In genomic region chr2:29040552-29040951, GRCh38 we compare ENCODE assay signal across 18 cellular contexts. TPM values are rescaled to one million over a fixed set of nuclear protein-coding genes. Genes with fewer than 3 reads are reported as not detected.
DNase-seq lines count a peak whose midpoint lies in the region; ATAC-seq, FAIRE-seq and TF ChIP-seq lines count a peak whose summit lies in the region.
"Had no signal": no experiment of that assay in that cellular context is flagged by ENCODE, and none has a peak within 500 bp of the region (broad histone marks: within the 10 kb centered on the region; RNA-seq: fewer than 3 reads in every experiment).

No MANE protein-coding gene starts in this region.

- H3K27me3 ChIP-seq in IMR-90 (ENCODE audit: control insufficient read depth, insufficient read depth, low read length) = no peaks in the 10 kb centered on the region; the same call in 1 of the 2 replicates
- H3K27me3 ChIP-seq: Peyer's patch had no signal

- H2AK5ac ChIP-seq in IMR-90 (ENCODE audit: low read depth, low read length) = no peak overlapping the region

- peaks cover 5% of the 10 kb centered on the region; the same call in 1 of the 2 replicates for H3K9me1 ChIP-seq in IMR-90 (ENCODE audit: insufficient read depth, low read length)

- H3K36me3 Mint-ChIP-seq in effector memory CD8-positive, alpha-beta T cell (ENCODE audit: insufficient read depth) = peaks cover 16% of the 10 kb centered on the region

- POLR2A ChIA-PET in IMR-90 (lab: Charles Lee; ENCODE audit: unreplicated experiment) = no interaction called here

- no peaks in the 10 kb centered on the region for H3K9me3 ChIP-seq in IMR-90 (ENCODE audit: control insufficient read depth, insufficient read depth, low read length)
- H3K9me3 ChIP-seq: Peyer's patch had no signal

- no peak overlapping the region for H2AFZ ChIP-seq in IMR-90 (replicated peaks; ENCODE audit: low read length, poor library complexity)

- ATAC-seq in GM18867 (IDR thresholded peaks at IDR 0.05; ENCODE audit: unreplicated experiment) (peak; percentile 35), GM19397 (IDR thresholded peaks at IDR 0.05; ENCODE audit: unreplicated experiment) (peak; percentile 8), IMR-90 (ENCODE audit: low read depth) (no peak)
- no peak for ATAC-seq in effector memory CD8-positive, alpha-beta T cell (replicated peaks)
- ATAC-seq: T-helper 17 cell had no signal

- H3K23ac ChIP-seq in IMR-90 (ENCODE audit: low read depth, low read length) = no peak overlapping the region

- no peak overlapping the region for H2BK5ac ChIP-seq in IMR-90 (ENCODE audit: low read depth, low read length, poor library complexity, severe bottlenecking)

- H2AK9ac ChIP-seq in IMR-90 (replicated peaks; ENCODE audit: low read depth, low read length, poor library complexity) = no peak overlapping the region

- H3K4me1 Mint-ChIP-seq in effector memory CD8-positive, alpha-beta T cell (ENCODE audit: low read depth in 2 of 2) = peaks cover 6 to 15% of the 10 kb centered on the region in 2 donors

- H4K91ac ChIP-seq in IMR-90 (ENCODE audit: insufficient read depth, low read depth, low read length) = no peak overlapping the region

- no peak overlapping the region for H2BK120ac ChIP-seq in IMR-90 (ENCODE audit: low read depth, low read length)

- TF ChIP-seq CTCF in IMR-90 (conservative IDR thresholded peaks at IDR 0.05; ENCODE audit: low read depth, low read length) = no peak

- no peaks in the 10 kb centered on the region for H3K36me3 ChIP-seq in IMR-90 (ENCODE audit: control insufficient read depth, insufficient read depth, low read length)
- H3K36me3 ChIP-seq: Peyer's patch had no signal

- no peak for FAIRE-seq in frontal cortex (lab: Jason Lieb, UNC)
- FAIRE-seq: H54 had no signal

- H4K5ac ChIP-seq in IMR-90 (ENCODE audit: low read depth, low read length) = no peak overlapping the region

- H3K4ac ChIP-seq in IMR-90 (ENCODE audit: low read depth, low read length) = no peak overlapping the region

- H3K14ac ChIP-seq in IMR-90 (replicated peaks; ENCODE audit: low read depth, low read length) = no peak overlapping the region

- no peak overlapping the region for H2BK20ac ChIP-seq in IMR-90 (ENCODE audit: low read depth, low read length)

- TF ChIP-seq RAD21 in IMR-90 (IDR thresholded peaks at IDR 0.05; ENCODE audit: low read length) = no peak

- no peak overlapping the region for H3K18ac ChIP-seq in IMR-90 (ENCODE audit: low read depth, low read length)

- no peaks in the 10 kb centered on the region for H3K9me3 Mint-ChIP-seq in effector memory CD8-positive, alpha-beta T cell
- H3K9me3 Mint-ChIP-seq: CD8-positive, alpha-beta memory T cell had no signal

- H3K4me3 Mint-ChIP-seq in effector memory CD8-positive, alpha-beta T cell = no peak overlapping the region
- H3K4me3 Mint-ChIP-seq: CD8-positive, alpha-beta memory T cell; T-helper 17 cell had no signal

- no peak overlapping the region for H3K4me3 ChIP-seq in IMR-90 (ENCODE audit: insufficient read depth, low read depth, low read length)
- H3K4me3 ChIP-seq: Peyer's patch had no signal

- H2BK15ac ChIP-seq in IMR-90 (ENCODE audit: low read depth, low read length) = no peak overlapping the region

- H3K56ac ChIP-seq in IMR-90 (ENCODE audit: extremely low read depth, insufficient read depth, low read length) = no peak overlapping the region

- BruUV-seq in IMR-90 (replicated peaks; lab: Mats Ljungman, UMichigan) = no TSS peak

- no peak overlapping the region for H3K9ac ChIP-seq in IMR-90 (ENCODE audit: low read depth, low read length)

- H3K4me2 ChIP-seq in IMR-90 (ENCODE audit: low read depth, low read length) = no peak overlapping the region

- no peaks in the 10 kb centered on the region for H3K27me3 Mint-ChIP-seq in effector memory CD8-positive, alpha-beta T cell
- H3K27me3 Mint-ChIP-seq: CD8-positive, alpha-beta memory T cell; T-helper 17 cell had no signal

- no peak overlapping the region for H4K8ac ChIP-seq in IMR-90 (ENCODE audit: low read depth in 2 of 2, low read length in 2 of 2)

- dilution Hi-C loops in IMR-90 (cut with HindIII; ENCODE audit: low sequenced_read_pairs, unreplicated experiment) = no loop called here

- intact Hi-C loops in IMR-90 (cut with micrococcal nuclease) = no loop called here

- TF ChIP-seq POLR2A in IMR-90 (IDR thresholded peaks at IDR 0.05; ENCODE audit: low read depth, low read length) = no peak

- no CpG with 5 or more reads among the region's 6 CpGs for WGBS in IMR-90 (ENCODE audit: extremely low coverage in 2 of 2, insufficient read length in 1 of 2), 2 experiments

- CTCF ChIA-PET in IMR-90 (lab: Yijun Ruan, JAX) = no interaction called here

- H3K27ac ChIP-seq in IMR-90 (ENCODE audit: insufficient read depth, low read length) = no peak overlapping the region
- H3K27ac ChIP-seq: Peyer's patch had no signal

- peaks cover 3% of the 10 kb centered on the region for H3K4me1 ChIP-seq in IMR-90 (ENCODE audit: control insufficient read depth, insufficient read depth, low read length)
- H3K4me1 ChIP-seq: Peyer's patch had no signal

- H3K79me1 ChIP-seq in IMR-90 (ENCODE audit: low read depth in 1 of 2, low read length in 2 of 2) = no peaks in the 10 kb centered on the region

- peak; percentile 10 for DNase-seq in IMR-90
- DNase-seq in effector memory CD8-positive, alpha-beta T cell = no peak
- DNase-seq in activated CD8-positive, alpha-beta memory T cell treated with anti-CD3 and anti-CD28 coated beads, Interleukin-2, amount 50 U/mL, for 48 hours = no peak
- DNase-seq in glomerular visceral epithelial cell (ENCODE audit: extremely low spot score) = no peak
- DNase-seq in frontal cortex (ENCODE audit: low spot score in 2 of 2) = no peak
- DNase-seq: ACHN; C1 segment of cervical spinal cord; CD8-positive, alpha-beta memory T cell; DMS79; NCI-H1105; NCI-H2081; NCI-H510A; Peyer's patch; T-helper 17 cell had no signal

- H4K20me1 ChIP-seq in IMR-90 (ENCODE audit: insufficient read depth, low read length) = no peaks in the 10 kb centered on the region

- in situ Hi-C loops in IMR-90 (cut with MboI; ENCODE audit: low sequenced_read_pairs) = no loop called here

- peak overlapping the region; percentile 53 to 60 for H3K27ac Mint-ChIP-seq in effector memory CD8-positive, alpha-beta T cell
- H3K27ac Mint-ChIP-seq: T-helper 17 cell had no signal

TF ChIP-seq in IMR-90, 13 proteins besides CTCF, POLR2A, EP300 and RAD21:
- no peak for TF ChIP-seq MAZ (IDR thresholded peaks at IDR 0.05; ENCODE audit: borderline replicate concordance, low read depth, low read length)
- no peak for TF ChIP-seq CHD1 (IDR thresholded peaks at IDR 0.05; ENCODE audit: low read depth, low read length)
- TF ChIP-seq ELK1 (IDR thresholded peaks at IDR 0.05; ENCODE audit: borderline replicate concordance, low read depth, low read length) = no peak
- TF ChIP-seq CEBPB (IDR thresholded peaks at IDR 0.05; ENCODE audit: low read depth, low read length) = no peak
- no peak for TF ChIP-seq SMC3 (IDR thresholded peaks at IDR 0.05; ENCODE audit: low read depth, low read length)
- no peak for TF ChIP-seq BHLHE40 (IDR thresholded peaks at IDR 0.05; ENCODE audit: low read depth, low read length)
- no peak for TF ChIP-seq FOS (IDR thresholded peaks at IDR 0.05; ENCODE audit: low read depth, low read length)
- TF ChIP-seq RCOR1 (IDR thresholded peaks at IDR 0.05; ENCODE audit: insufficient replicate concordance, low read length) = no peak
- TF ChIP-seq MAFK (IDR thresholded peaks at IDR 0.05; ENCODE audit: low read depth, low read length) = no peak
- no peak for TF ChIP-seq USF2 (IDR thresholded peaks at IDR 0.05; ENCODE audit: low read depth, low read length)
- no peak for TF ChIP-seq RFX5 (IDR thresholded peaks at IDR 0.05; ENCODE audit: low read depth, low read length)
- TF ChIP-seq NFE2L2 (IDR thresholded peaks at IDR 0.05; ENCODE audit: low read depth, low read length) = no peak
- no peak for TF ChIP-seq MXI1 (IDR thresholded peaks at IDR 0.05; ENCODE audit: borderline replicate concordance, low read depth, low read length)

RNA-seq across cellular contexts. Expression of gene PCARE, which starts 33.8 kb away (rescaled TPM):
- total RNA-seq in IMR-90 (2012; rRNA removed) (not detected in 2 replicates), frontal cortex (not detected)
- not detected in 2 replicates for polyA plus RNA-seq in IMR-90 (2012; rRNA removed)
- not detected in 2 replicates for polyA plus RNA-seq in IMR-90 (2012; cell fraction: cytosol; rRNA removed)
- not detected in 2 replicates for polyA plus RNA-seq in IMR-90 (2012; cell fraction: nucleus; rRNA removed; ENCODE audit: low replicate concordance)
- total RNA-seq: CD8-positive, alpha-beta memory T cell; LHCN-M2; Peyer's patch; T-helper 17 cell had no signal
- polyA plus RNA-seq: CD8-positive, alpha-beta memory T cell had no signal

RNA-seq across cellular contexts. Expression of gene TOGARAM2, which starts 59.5 kb away (rescaled TPM):
- total RNA-seq in IMR-90 (2012; rRNA removed) (under 0.01 and 0.28 TPM in 2 replicates), frontal cortex (under 0.01 TPM)
- 0.32 and 0.38 TPM in 2 replicates for polyA plus RNA-seq in IMR-90 (2012; rRNA removed)
- 0.21 and 0.29 TPM in 2 replicates for polyA plus RNA-seq in IMR-90 (2012; cell fraction: cytosol; rRNA removed)
- 2.2 and 2.7 TPM in 2 replicates for polyA plus RNA-seq in IMR-90 (2012; cell fraction: nucleus; rRNA removed; ENCODE audit: low replicate concordance)

Comparison
In these comparisons a context has a peak if more than half of its experiments do, and no peak if none do; other contexts are left out.
1. ATAC-seq: peak in GM18867 (single experiment) and GM19397 (single experiment); none in IMR-90 (single experiment) and effector memory CD8-positive, alpha-beta T cell (single experiment).